Comparison of ENCODE assay signal across 14 cellular contexts in the genomic region with DNA sequence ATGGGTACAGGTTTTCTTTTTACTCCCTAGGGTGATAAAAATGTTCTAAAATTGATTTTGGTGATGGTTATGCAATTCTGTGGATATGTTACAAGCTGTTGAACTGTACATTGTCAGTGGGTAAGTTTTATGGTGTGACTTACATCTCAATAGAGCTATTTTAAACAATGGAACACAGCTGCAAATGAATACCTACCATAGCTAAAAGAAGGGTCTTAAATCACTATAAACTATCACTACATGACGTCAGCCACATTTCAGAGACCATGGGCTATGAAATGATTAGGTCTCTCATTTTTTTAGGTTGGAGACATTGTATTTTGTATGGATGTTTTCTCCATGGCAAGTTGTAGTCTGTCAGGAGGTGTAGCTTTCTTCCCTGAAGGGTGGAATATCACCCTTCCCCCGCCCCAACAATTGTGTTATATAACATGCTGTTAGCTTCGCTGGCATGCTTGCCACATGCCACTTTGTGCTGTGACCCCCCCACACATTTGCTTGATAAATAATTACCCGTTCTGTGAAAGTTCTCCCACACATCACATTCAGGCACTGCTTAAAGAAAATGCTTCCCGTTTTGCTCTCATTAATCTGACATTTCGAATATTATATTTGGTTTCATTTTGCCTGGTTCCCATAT.
"Had no signal": no experiment of that assay in that cellular context is flagged by ENCODE, and none has a peak within 500 bp of the region (broad histone marks: within the 10 kb centered on the region; RNA-seq: fewer than 3 reads in every experiment).

No MANE protein-coding gene starts in this region.

- H2AFZ ChIP-seq: parathyroid adenoma had no signal

- H3K27me3 ChIP-seq: brain microvascular endothelial cell, dorsolateral prefrontal cortex, suprapubic skin, upper lobe of right lung had no signal

- H3K79me2 ChIP-seq: parathyroid adenoma had no signal

- ATAC-seq: activated naive CD4-positive, alpha-beta T cell treated with anti-CD3 and anti-CD28 coated beads, Interleukin-2, amount 50 U/mL, for 72 hours; upper lobe of right lung had no signal

- H3K36me3 ChIP-seq: upper lobe of right lung had no signal

- H3K4me1 ChIP-seq: parathyroid adenoma, suprapubic skin, upper lobe of right lung had no signal

- H3K4me3 ChIP-seq: dorsolateral prefrontal cortex, suprapubic skin, upper lobe of right lung had no signal

- H3K27ac ChIP-seq: brain microvascular endothelial cell, parathyroid adenoma, suprapubic skin, upper lobe of right lung had no signal

- H3K9me3 ChIP-seq: suprapubic skin had no signal

- H3K9ac ChIP-seq: parathyroid adenoma had no signal

- DNase-seq: activated CD4-positive, alpha-beta T cell treated with anti-CD3 and anti-CD28 coated beads, Interleukin-2, amount 50 U/mL, for 4 hours; activated CD4-positive, CD25-positive, alpha-beta regulatory T cell treated with anti-CD3 and anti-CD28 coated beads, Interleukin-2, amount 50 U/mL, for 72 hours; activated effector memory CD4-positive, alpha-beta T cell treated with Interleukin-2 at 50 U/mL for 16 hours; activated T-cell treated with anti-CD3 and anti-CD28 coated beads, Interleukin-2, amount 50 U/mL, for 24 hours; brain microvascular endothelial cell; cerebellar nuclear complex; mesendoderm; stimulated activated CD4-positive, alpha-beta T cell treated with anti-CD3 and anti-CD28 coated beads, Interleukin-2, amount 100 ng/mL, for 24 hours; stimulated activated naive CD4-positive, alpha-beta T cell; upper lobe of right lung had no signal
